In the genomic region with DNA sequence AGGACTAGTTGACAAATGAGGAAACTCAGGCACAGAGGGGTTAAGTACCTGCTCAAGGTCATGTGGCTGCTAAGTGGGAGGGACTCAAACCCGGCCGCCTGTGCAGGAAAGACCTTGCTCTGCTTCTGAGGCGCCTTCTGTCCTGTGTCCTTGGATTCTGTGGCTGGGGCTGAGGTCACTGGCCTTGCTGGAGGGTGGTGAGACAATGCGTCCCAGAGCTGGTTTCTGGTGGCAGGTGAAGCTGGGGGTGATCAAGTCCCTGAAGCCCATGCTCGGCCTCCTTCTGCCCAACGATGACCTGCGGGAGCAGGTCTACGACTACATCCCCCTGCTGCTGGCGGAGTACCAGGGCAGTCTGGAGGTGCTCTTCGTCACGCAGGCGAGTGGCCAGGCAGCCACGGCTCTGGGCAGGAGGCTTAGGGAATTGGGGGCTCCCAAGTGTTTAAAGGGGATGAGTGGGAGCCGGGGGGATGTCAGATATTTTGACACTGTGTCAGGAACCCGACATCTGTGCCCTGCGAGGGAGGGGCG, we compare ENCODE assay signal across 20 cellular contexts. TPM values are rescaled to one million over a fixed set of nuclear protein-coding genes. Genes with fewer than 3 reads are reported as not detected.
"Had no signal": no experiment of that assay in that cellular context is flagged by ENCODE, and none has a peak within 500 bp of the region (broad histone marks: within the 10 kb centered on the region; RNA-seq: fewer than 3 reads in every experiment).

No MANE protein-coding gene starts in this region.

- H3K4me1 Mint-ChIP-seq: activated B cell treated with CpG ODN at 0.5 μM for 24 hours, nephron had no signal

- ATAC-seq: gastroesophageal sphincter, heart right ventricle had no signal

- H3K27ac Mint-ChIP-seq: activated B cell treated with CpG ODN at 0.5 μM for 24 hours; activated T-helper 2 cell treated with anti-CD3 and anti-CD28 coated beads, Interferon-gamma antibody, Interleukin-2, Interleukin-4, amounts not matched to agents 10 μg/mL and 5 μg/mL and 100 μg/mL, durations not matched to agents 14 hours and 24 hours and 36 hours; memory B cell; nephron; T-helper 2 cell treated with Interferon-gamma antibody and Interleukin-4, amounts not matched to agents 5 μg/mL and 100 μg/mL, for 36 hours had no signal

- H3K9me3 ChIP-seq: gastroesophageal sphincter, ovary, sigmoid colon, tibial artery, vagina had no signal

- H3K36me3 Mint-ChIP-seq: memory B cell had no signal

- H3K36me3 ChIP-seq: gastroesophageal sphincter, heart right ventricle, ovary, sigmoid colon, tibial artery, vagina had no signal

- H3K4me3 ChIP-seq: dorsolateral prefrontal cortex, gastroesophageal sphincter, heart right ventricle, ovary, sigmoid colon, tibial artery, vagina had no signal

- H3K27me3 ChIP-seq: ovary, sigmoid colon, tibial artery, vagina had no signal

- H3K4me3 Mint-ChIP-seq: activated B cell treated with CpG ODN at 0.5 μM for 24 hours; memory B cell; nephron; T-helper 2 cell treated with Interferon-gamma antibody and Interleukin-4, amounts not matched to agents 5 μg/mL and 100 μg/mL, for 36 hours had no signal

- DNase-seq: activated B cell treated with CpG ODN at 0.5 μM for 24 hours; activated CD4-positive, alpha-beta T cell treated with anti-CD3 and anti-CD28 coated beads, Interleukin-2, amount 50 U/mL, for 1 hour; activated naive CD4-positive, alpha-beta T cell treated with anti-CD3 and anti-CD28 coated beads, Interleukin-2, amount 50 U/mL, for 16 hours; activated T-cell treated with anti-CD3 and anti-CD28 coated beads for 4 hours; dorsolateral prefrontal cortex; heart right ventricle; ovary; sigmoid colon; stimulated activated CD4-positive, alpha-beta T cell treated with anti-CD3 and anti-CD28 coated beads, Interleukin-1b, Interleukin-23, amount 100 ng/mL, for 48 hours had no signal

- H3K4me1 ChIP-seq: gastroesophageal sphincter, heart right ventricle, sigmoid colon, tibial artery, vagina had no signal

- H3K9me3 Mint-ChIP-seq: activated B cell treated with CpG ODN at 0.5 μM for 24 hours; activated T-helper 2 cell treated with anti-CD3 and anti-CD28 coated beads, Interferon-gamma antibody, Interleukin-2, Interleukin-4, amounts not matched to agents 10 μg/mL and 5 μg/mL and 100 μg/mL, durations not matched to agents 14 hours and 24 hours and 36 hours; memory B cell; nephron; T-helper 2 cell treated with Interferon-gamma antibody and Interleukin-4, amounts not matched to agents 5 μg/mL and 100 μg/mL, for 36 hours had no signal

- H3K27ac ChIP-seq: dorsolateral prefrontal cortex, gastroesophageal sphincter, heart right ventricle, ovary, sigmoid colon, tibial artery, vagina had no signal

RNA-seq across cellular contexts. Expression of a gene that starts 16.1 kb away (rescaled TPM):
- total RNA-seq: activated B cell treated with CpG ODN at 0.5 μM for 24 hours; activated T-helper 2 cell treated with anti-CD3 and anti-CD28 coated beads, Interferon-gamma antibody, Interleukin-2, Interleukin-4, amounts not matched to agents 10 μg/mL and 5 μg/mL and 100 μg/mL, durations not matched to agents 14 hours and 24 hours and 36 hours; astrocyte; bronchial epithelial cell; cerebellum; gastroesophageal sphincter; heart right ventricle; ovary; pulmonary artery endothelial cell; sigmoid colon; vagina had no signal
- polyA plus RNA-seq: heart right ventricle, ovary had no signal

RNA-seq across cellular contexts. Expression of a gene that starts 34.1 kb away (rescaled TPM):
- total RNA-seq: activated B cell treated with CpG ODN at 0.5 μM for 24 hours; activated T-helper 2 cell treated with anti-CD3 and anti-CD28 coated beads, Interferon-gamma antibody, Interleukin-2, Interleukin-4, amounts not matched to agents 10 μg/mL and 5 μg/mL and 100 μg/mL, durations not matched to agents 14 hours and 24 hours and 36 hours; astrocyte; cerebellum; dorsolateral prefrontal cortex; heart right ventricle; pulmonary artery endothelial cell; sigmoid colon had no signal
- polyA plus RNA-seq: heart right ventricle, ovary had no signal
